Comparison of ENCODE assay signal across 21 cellular contexts in genomic region chr22:48478529-48479265, GRCh38.
DNase-seq lines count a peak whose midpoint lies in the region; ATAC-seq and TF ChIP-seq lines count a peak whose summit lies in the region.
"Had no signal": no experiment of that assay in that cellular context is flagged by ENCODE, and none has a peak within 500 bp of the region (broad histone marks: within the 10 kb centered on the region; RNA-seq: fewer than 3 reads in every experiment).

No MANE protein-coding gene starts in this region.

- WGBS in neuronal stem cell (ENCODE audit: extremely low coverage in 2 of 2, insufficient read length in 2 of 2, insufficient replicate concordance in 1 of 2), 2 donors = no CpG with 5 or more reads among the region's 11 CpGs

- H2BK15ac ChIP-seq in neuronal stem cell (ENCODE audit: low read length) = no peak overlapping the region

- H3K9me3 ChIP-seq in neuronal stem cell (replicated peaks in 1 of 2; ENCODE audit: control insufficient read depth in 2 of 2, insufficient read depth in 1 of 2, low read depth in 1 of 2, low read length in 2 of 2) = no peaks in the 10 kb centered on the region
- H3K9me3 ChIP-seq: A549; BLaER1 treated with 17β-estradiol and CSF1 and Interleukin-3, amounts not matched to agents 10 nM and 100 nM had no signal

- peaks cover 2 to 7% of the 10 kb centered on the region in 2 donors for H3K27me3 Mint-ChIP-seq in natural killer cell treated with Interleukin-12 subunit alpha and Interleukin-12 subunit beta and Interleukin-15 and Interleukin-18, amount 100 ng/mL, for 72 hours
- H3K27me3 Mint-ChIP-seq in natural killer cell (ENCODE audit: low read depth in 2 of 2) (peaks cover 0 to 6% of the 10 kb centered on the region in 2 donors), type B pancreatic cell (peaks cover 7% of the 10 kb centered on the region), MCF 10A (ENCODE audit: insufficient read depth, unreplicated experiment) (no peaks in the 10 kb centered on the region)

- no peak overlapping the region for H3K23ac ChIP-seq in neuronal stem cell (ENCODE audit: low read depth, low read length, poor library complexity)

- H3K27me3 ChIP-seq in layer of hippocampus (ENCODE audit: control insufficient read depth, insufficient read depth, low read length) (no peaks in the 10 kb centered on the region), neuronal stem cell (ENCODE audit: control insufficient read depth in 3 of 3, insufficient read depth in 3 of 3, low read depth in 1 of 3, low read length in 3 of 3) (no peaks in the 10 kb centered on the region)
- H3K27me3 ChIP-seq: BLaER1 treated with 17β-estradiol and CSF1 and Interleukin-3, amounts not matched to agents 10 nM and 100 nM had no signal

- H3K4me3 Mint-ChIP-seq in natural killer cell treated with Interleukin-12 subunit alpha and Interleukin-12 subunit beta and Interleukin-15 and Interleukin-18, amount 100 ng/mL, for 72 hours = no peak overlapping the region
- H3K4me3 Mint-ChIP-seq in natural killer cell (no peak overlapping the region), type B pancreatic cell (no peak overlapping the region), MCF 10A (ENCODE audit: unreplicated experiment) (no peak overlapping the region)
- H3K4me3 Mint-ChIP-seq: CD4-positive, alpha-beta T cell had no signal

- H2BK5ac ChIP-seq in neuronal stem cell (ENCODE audit: low read length) = no peak overlapping the region

- intact Hi-C loops in natural killer cell (cut with micrococcal nuclease) = no loop called here
- intact Hi-C loops in MCF 10A (cut with micrococcal nuclease) = no loop called here

- no peak overlapping the region for H2AFZ ChIP-seq in neuronal stem cell (ENCODE audit: low read length)
- H2AFZ ChIP-seq: PC-9 had no signal

- H3K4ac ChIP-seq in neuronal stem cell (ENCODE audit: low read length) = no peak overlapping the region

- no TSS peak for BruUV-seq in MCF 10A (replicated peaks; lab: Mats Ljungman, UMichigan)

- H2BK12ac ChIP-seq in neuronal stem cell (ENCODE audit: low read length) = no peak overlapping the region

- CTCF ChIA-PET in MCF 10A (lab: Yijun Ruan, JAX) = no interaction called here

- no peaks in the 10 kb centered on the region for H3K9me3 Mint-ChIP-seq in natural killer cell treated with Interleukin-12 subunit alpha and Interleukin-12 subunit beta and Interleukin-15 and Interleukin-18, amount 100 ng/mL, for 72 hours
- H3K9me3 Mint-ChIP-seq in natural killer cell (no peaks in the 10 kb centered on the region), type B pancreatic cell (no peaks in the 10 kb centered on the region), MCF 10A (ENCODE audit: unreplicated experiment) (peaks cover 9% of the 10 kb centered on the region)
- H3K9me3 Mint-ChIP-seq: CD4-positive, alpha-beta T cell had no signal

- no peak overlapping the region for H3K4me2 ChIP-seq in neuronal stem cell (ENCODE audit: insufficient read depth, low read length, poor library complexity, severe bottlenecking)
- H3K4me2 ChIP-seq: A549; BLaER1 treated with 17β-estradiol and CSF1 and Interleukin-3, amounts not matched to agents 10 nM and 100 nM; PC-9 had no signal

- no peaks in the 10 kb centered on the region for H3K36me3 Mint-ChIP-seq in natural killer cell treated with Interleukin-12 subunit alpha and Interleukin-12 subunit beta and Interleukin-15 and Interleukin-18, amount 100 ng/mL, for 72 hours
- H3K36me3 Mint-ChIP-seq in natural killer cell (no peaks in the 10 kb centered on the region), type B pancreatic cell (no peaks in the 10 kb centered on the region), MCF 10A (ENCODE audit: insufficient read depth, unreplicated experiment) (no peaks in the 10 kb centered on the region)

- no peaks in the 10 kb centered on the region for H3K4me1 Mint-ChIP-seq in natural killer cell treated with Interleukin-12 subunit alpha and Interleukin-12 subunit beta and Interleukin-15 and Interleukin-18, amount 100 ng/mL, for 72 hours (ENCODE audit: low read depth in 2 of 2)
- H3K4me1 Mint-ChIP-seq in natural killer cell = no peaks in the 10 kb centered on the region
- no peaks in the 10 kb centered on the region for H3K4me1 Mint-ChIP-seq in type B pancreatic cell (ENCODE audit: unreplicated experiment)
- H3K4me1 Mint-ChIP-seq in MCF 10A (ENCODE audit: insufficient read depth, unreplicated experiment) = no peaks in the 10 kb centered on the region

- POLR2A ChIA-PET in MCF 10A (lab: Yijun Ruan, JAX) = interaction anchor here (0.7 kb wide), 1 partner anchor 28 kb away, joined by 3 read pairs; no protein-coding TSS in a partner anchor

- peak overlapping the region; percentile 72 for H3K18ac ChIP-seq in neuronal stem cell (ENCODE audit: low read length)

- H4K91ac ChIP-seq in neuronal stem cell (ENCODE audit: low read depth, low read length, poor library complexity) = peak overlapping the region; percentile 4

- H3K36me3 ChIP-seq in neuronal stem cell (replicated peaks in 1 of 2; ENCODE audit: control insufficient read depth in 2 of 2, insufficient read depth in 2 of 2, low read length in 2 of 2) = no peaks in the 10 kb centered on the region
- H3K36me3 ChIP-seq: BLaER1 treated with 17β-estradiol and CSF1 and Interleukin-3, amounts not matched to agents 10 nM and 100 nM had no signal

- ATAC-seq in natural killer cell treated with Interleukin-12 subunit alpha and Interleukin-12 subunit beta and Interleukin-15 and Interleukin-18, amount 100 ng/mL, for 72 hours = peak in 1 of 2 donors; percentile 22
- no peak for ATAC-seq in natural killer cell
- ATAC-seq: A549, HCT116 had no signal

- no peak overlapping the region for H3K27ac Mint-ChIP-seq in natural killer cell treated with Interleukin-12 subunit alpha and Interleukin-12 subunit beta and Interleukin-15 and Interleukin-18, amount 100 ng/mL, for 72 hours
- no peak overlapping the region for H3K27ac Mint-ChIP-seq in natural killer cell
- H3K27ac Mint-ChIP-seq in type B pancreatic cell = no peak overlapping the region
- no peak overlapping the region for H3K27ac Mint-ChIP-seq in MCF 10A (ENCODE audit: low read depth, unreplicated experiment)
- H3K27ac Mint-ChIP-seq: CD4-positive, alpha-beta T cell had no signal

- H3K4me3 ChIP-seq in neuronal stem cell (ENCODE audit: low read length in 2 of 2) = no peak overlapping the region
- H3K4me3 ChIP-seq: A549; BLaER1 treated with 17β-estradiol and CSF1 and Interleukin-3, amounts not matched to agents 10 nM and 100 nM; PC-9 had no signal

- H3K14ac ChIP-seq in neuronal stem cell (ENCODE audit: low read length) = no peak overlapping the region

- H3K9ac ChIP-seq in neuronal stem cell (ENCODE audit: low read depth, low read length, poor library complexity) = no peak overlapping the region
- H3K9ac ChIP-seq: BLaER1 treated with 17β-estradiol and CSF1 and Interleukin-3, amounts not matched to agents 10 nM and 100 nM had no signal

- H3K4me1 ChIP-seq in neuronal stem cell (ENCODE audit: control insufficient read depth in 2 of 2, insufficient read depth in 1 of 2, low read depth in 1 of 2, low read length in 2 of 2) = no peaks in the 10 kb centered on the region
- H3K4me1 ChIP-seq: BLaER1 treated with 17β-estradiol and CSF1 and Interleukin-3, amounts not matched to agents 10 nM and 100 nM had no signal

- TF ChIP-seq CTCF in natural killer cell (IDR thresholded peaks at IDR 0.05) = no peak
- no peak for TF ChIP-seq CTCF in type B pancreatic cell (conservative IDR thresholded peaks at IDR 0.05)
- TF ChIP-seq CTCF in MCF 10A (IDR thresholded peaks at IDR 0.05; ENCODE audit: unreplicated experiment) = no peak

- H2AK5ac ChIP-seq in neuronal stem cell (ENCODE audit: low read depth, low read length) = no peak overlapping the region

- H2BK120ac ChIP-seq in neuronal stem cell (ENCODE audit: low read depth, low read length) = no peak overlapping the region

- H4K8ac ChIP-seq in neuronal stem cell (ENCODE audit: low read depth, low read length) = no peak overlapping the region

- no peaks in the 10 kb centered on the region for H3K79me1 ChIP-seq in neuronal stem cell (ENCODE audit: low read depth, low read length)

- H3K27ac ChIP-seq in layer of hippocampus (ENCODE audit: low read depth, low read length) (peak overlapping the region; percentile 32), neuronal stem cell (replicated peaks; ENCODE audit: low read length) (no peak overlapping the region)
- H3K27ac ChIP-seq: BLaER1 treated with 17β-estradiol and CSF1 and Interleukin-3, amounts not matched to agents 10 nM and 100 nM; PC-9 had no signal

- peak; percentile 49 for DNase-seq in natural killer cell treated with Interleukin-12 subunit alpha and Interleukin-12 subunit beta and Interleukin-15 and Interleukin-18, amount 100 ng/mL, for 72 hours (ENCODE audit: low spot score)
- DNase-seq in natural killer cell (no peak), neuronal stem cell (ENCODE audit: low spot score) (no peak), type B pancreatic cell (ENCODE audit: extremely low spot score, unreplicated experiment) (peak; percentile 36), HCEC 1CT (no peak), dermis blood vessel endothelial cell (no peak), MCF 10A (ENCODE audit: unreplicated experiment) (no peak)
- DNase-seq: AML-193; CD4-positive, alpha-beta T cell; NCI-H1092; NCI-H1417 treated with DMSO at 0.1 percent for 48 hours; NCI-H1694 treated with DMSO at 0.1 percent for 48 hours; NCI-H2081; NCI-H2227 treated with DMSO at 0.1 percent for 48 hours; NCI-H526 treated with DMSO at 0.1 percent for 48 hours; PC-9; SHP77 had no signal

Comparison
In these comparisons a context has a peak if more than half of its experiments do, and no peak if none do; other contexts are left out.
1. DNase-seq: peak in natural killer cell treated with Interleukin-12 subunit alpha and Interleukin-12 subunit beta and Interleukin-15 and Interleukin-18, amount 100 ng/mL, for 72 hours (single experiment) and type B pancreatic cell (single experiment); none in natural killer cell (single experiment), neuronal stem cell (single experiment), HCEC 1CT (single experiment), dermis blood vessel endothelial cell (single experiment) and MCF 10A (single experiment).